ENCODE assay signal across 8 cellular contexts in the genomic region with DNA sequence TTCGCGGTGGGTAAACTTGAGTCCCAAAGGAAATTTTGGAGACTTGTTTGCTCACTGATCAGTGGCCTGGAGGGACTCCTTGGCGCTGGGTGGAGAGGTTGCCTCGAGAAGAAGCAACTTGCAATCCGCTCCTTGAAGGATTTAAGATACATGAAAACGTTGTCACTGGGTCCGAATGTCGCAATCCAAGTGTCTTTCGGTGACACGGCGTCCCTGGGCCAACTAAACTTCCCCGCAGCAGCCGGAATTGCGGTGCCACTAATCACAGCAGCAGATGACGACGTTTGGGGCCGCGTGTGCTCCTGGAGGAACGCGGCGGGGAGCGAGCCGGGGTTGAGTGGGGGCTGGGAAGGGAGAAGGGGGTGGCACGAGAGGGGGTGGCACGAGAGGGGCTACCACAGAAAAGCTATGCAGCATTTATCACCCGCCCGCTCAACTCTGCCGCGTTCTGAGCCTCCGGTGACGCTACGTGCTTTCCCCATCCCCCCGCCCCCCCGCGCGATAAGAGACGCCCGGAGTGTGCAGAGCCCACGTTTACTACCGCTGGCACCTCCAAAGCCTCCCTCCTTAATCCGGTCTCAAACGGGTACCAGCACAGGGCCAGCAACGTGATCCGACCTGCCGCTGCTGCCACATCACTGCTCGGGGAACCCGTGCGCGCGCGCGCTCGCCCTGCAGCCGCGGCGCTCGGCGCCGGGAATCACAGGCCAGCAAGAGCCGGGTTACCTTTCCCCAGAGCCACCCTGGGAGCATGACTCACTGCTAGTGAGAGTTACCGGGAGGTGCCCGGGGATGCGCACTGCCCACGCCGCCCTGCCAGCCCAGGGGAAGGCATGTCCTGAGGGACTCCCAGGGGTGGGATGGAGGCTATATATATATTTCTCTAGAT. TPM values are rescaled to one million over a fixed set of nuclear protein-coding genes. Genes with fewer than 3 reads are reported as not detected.
A peak's percentile ranks its signal among the peaks of the same experiment; 100 is the strongest.
DNase-seq lines count a peak whose midpoint lies in the region; ATAC-seq and TF ChIP-seq lines count a peak whose summit lies in the region.

No MANE protein-coding gene starts in this region.

- WGBS in adrenal gland, 4 donors = 0 to 1% (median 1%) methylated on average over 23 to 65 of the region's 65 CpGs

- no peaks in the 10 kb centered on the region for H3K9me3 ChIP-seq in OCI-LY1 (ENCODE audit: low read length)
- no peaks in the 10 kb centered on the region for H3K9me3 ChIP-seq in adrenal gland (replicated peaks in 1 of 3)

- H3K4me1 ChIP-seq in OCI-LY1 (ENCODE audit: insufficient read depth, low read length, severe bottlenecking) (peaks cover 32% of the 10 kb centered on the region), adrenal gland (replicated peaks in 1 of 2) (peaks cover 8 to 16% of the 10 kb centered on the region in 2 donors)

- H3K4me3 ChIP-seq in AG10803 (ENCODE audit: low read length) (peak overlapping the region; percentile 79), OCI-LY1 (ENCODE audit: low read depth, low read length, poor library complexity, severe bottlenecking) (peak overlapping the region; percentile 53), adrenal gland (peak overlapping the region; percentile 26 to 81 (median 54))

- H3K4me2 ChIP-seq in OCI-LY1 (ENCODE audit: low read length) = peak overlapping the region; percentile 74

- H3K27me3 ChIP-seq in OCI-LY1 (ENCODE audit: insufficient read depth, low read length) = peaks cover 4% of the 10 kb centered on the region; the same call in 1 of the 2 replicates
- no peaks in the 10 kb centered on the region for H3K27me3 ChIP-seq in adrenal gland

- H3K79me2 ChIP-seq in OCI-LY1 (ENCODE audit: insufficient read depth, low read length) = no peaks in the 10 kb centered on the region

- no peaks in the 10 kb centered on the region for H4K20me1 ChIP-seq in OCI-LY1 (ENCODE audit: insufficient read depth, low read length)

- TF ChIP-seq CTCF in AG10803 (conservative IDR thresholded peaks at IDR 0.05; ENCODE audit: low read length) (no peak), OCI-LY1 (IDR thresholded peaks at IDR 0.05; ENCODE audit: low read length) (no peak), adrenal gland (IDR thresholded peaks at IDR 0.05) (no peak)

- TF ChIP-seq POLR2A in adrenal gland (IDR thresholded peaks at IDR 0.05) = peak; percentile 86 to 88

- H3K27ac ChIP-seq in OCI-LY1 (ENCODE audit: low read depth, low read length, poor library complexity, severe bottlenecking) = no peak overlapping the region
- peak overlapping the region; percentile 82 to 99 (median 94) for H3K27ac ChIP-seq in adrenal gland

- no peak overlapping the region for H3K9ac ChIP-seq in OCI-LY1 (ENCODE audit: low read length)

- H3K36me3 ChIP-seq in OCI-LY1 (ENCODE audit: insufficient read depth, low read length) (no peaks in the 10 kb centered on the region), adrenal gland (replicated peaks in 1 of 2) (no peaks in the 10 kb centered on the region)

- ATAC-seq in GM18867 (IDR thresholded peaks at IDR 0.05; ENCODE audit: unreplicated experiment) = peak; percentile 28
- ATAC-seq in HG03354 (IDR thresholded peaks at IDR 0.05; ENCODE audit: poor library complexity, severe bottlenecking, unreplicated experiment) = peak; percentile 26
- ATAC-seq in HG03039 (IDR thresholded peaks at IDR 0.05; ENCODE audit: unreplicated experiment) = no peak

- no peaks in the 10 kb centered on the region for H3K9me2 ChIP-seq in OCI-LY1 (ENCODE audit: low read depth, low read length)

- intact Hi-C loops in adrenal gland (cut with DNase I) = loop anchor here in 1 of 2 donors (10.0 kb wide), 1 partner anchor 149 kb away; no protein-coding TSS in a partner anchor
- intact Hi-C loops in cardiac septum (cut with DNase I) = loop anchor here (1.0 to 10.0 kb wide), 5 partner anchors 28 to 489 kb away; no protein-coding TSS in a partner anchor

- DNase-seq in AG10803 (ENCODE audit: low read depth) = peak; percentile 71
- peak; percentile 84 to 95 (median 90) for DNase-seq in adrenal gland
- peak; percentile 84 for DNase-seq in cardiac septum (ENCODE audit: low spot score)
- peak in 55 of 56 donors; percentile 38 to 97 (median 76) for DNase-seq in nucleus accumbens (lab: John Stamatoyannopoulos, UW)

- no peak overlapping the region for H2AFZ ChIP-seq in OCI-LY1 (ENCODE audit: low read length)

- no peaks in the 10 kb centered on the region for H3F3A ChIP-seq in OCI-LY1 (ENCODE audit: insufficient read depth, low read length)

RNA-seq across cellular contexts. Expression of gene BHLHE41, which starts 0.9 kb away (rescaled TPM):
- total RNA-seq in adrenal gland (10 to 100 TPM in 7 of 8 donors, 1 to 10 TPM in 1; 9.9 to 62.9 (median 24.3) TPM), cardiac septum (33.3 TPM)
- polyA plus RNA-seq in adrenal gland = 10 to 100 TPM; 14.1 to 35.1 (median 15.4) TPM
